In genomic region chr12:81143057-81143456, GRCh38 we compare ENCODE assay signal across 1 cellular context.
TF ChIP-seq lines count a peak whose summit lies in the region.

No MANE protein-coding gene starts in this region.

TF ChIP-seq in HepG2, 621 proteins besides CTCF, POLR2A, EP300 and RAD21 (continued from another document):
- TF ChIP-seq POGK (CRISPR knock-in tag; conservative IDR thresholded peaks at IDR 0.05): peak; percentile 53; the same call in 1 of the 2 replicates
- TF ChIP-seq TEAD3 (CRISPR knock-in tag; optimal IDR thresholded peaks at IDR 0.05; ENCODE audit: borderline replicate concordance): peak; percentile 85
- peak; percentile 87; the same call in 1 of the 2 replicates for TF ChIP-seq ETV5 (CRISPR knock-in tag; IDR thresholded peaks at IDR 0.05; ENCODE audit: borderline replicate concordance)
- TF ChIP-seq ZNF143 (CRISPR knock-in tag; IDR thresholded peaks at IDR 0.05): no peak
- TF ChIP-seq ZBTB3 (CRISPR knock-in tag; IDR thresholded peaks at IDR 0.05; ENCODE audit: borderline replicate concordance, low read depth): peak; percentile 81; the same call in 1 of the 2 replicates
- no peak; the same call in 1 of the 2 replicates for TF ChIP-seq ZFP36L1 (CRISPR knock-in tag; IDR thresholded peaks at IDR 0.05)
- peak; percentile 94; the same call in 1 of the 2 replicates for TF ChIP-seq ZBTB20 (CRISPR knock-in tag; IDR thresholded peaks at IDR 0.05; ENCODE audit: borderline replicate concordance, low read depth)
- TF ChIP-seq, protein P1, sequence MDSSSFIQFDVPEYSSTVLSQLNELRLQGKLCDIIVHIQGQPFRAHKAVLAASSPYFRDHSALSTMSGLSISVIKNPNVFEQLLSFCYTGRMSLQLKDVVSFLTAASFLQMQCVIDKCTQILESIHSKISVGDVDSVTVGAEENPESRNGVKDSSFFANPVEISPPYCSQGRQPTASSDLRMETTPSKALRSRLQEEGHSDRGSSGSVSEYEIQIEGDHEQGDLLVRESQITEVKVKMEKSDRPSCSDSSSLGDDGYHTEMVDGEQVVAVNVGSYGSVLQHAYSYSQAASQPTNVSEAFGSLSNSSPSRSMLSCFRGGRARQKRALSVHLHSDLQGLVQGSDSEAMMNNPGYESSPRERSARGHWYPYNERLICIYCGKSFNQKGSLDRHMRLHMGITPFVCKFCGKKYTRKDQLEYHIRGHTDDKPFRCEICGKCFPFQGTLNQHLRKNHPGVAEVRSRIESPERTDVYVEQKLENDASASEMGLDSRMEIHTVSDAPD (CRISPR knock-in tag; IDR thresholded peaks at IDR 0.05): no peak
- peak; percentile 40; the same call in 1 of the 2 replicates for TF ChIP-seq ZNF775 (CRISPR knock-in tag; IDR thresholded peaks at IDR 0.05; ENCODE audit: borderline replicate concordance)
- peak; percentile 94 for TF ChIP-seq TBX3 (IDR thresholded peaks at IDR 0.05; ENCODE audit: borderline replicate concordance)
- TF ChIP-seq CREM (IDR thresholded peaks at IDR 0.05): peak; percentile 96
- no peak for TF ChIP-seq CREM (CRISPR knock-in tag; IDR thresholded peaks at IDR 0.05)
- TF ChIP-seq ZNF530 (CRISPR knock-in tag; IDR thresholded peaks at IDR 0.05; ENCODE audit: low read depth): no peak
- TF ChIP-seq TCF12 (IDR thresholded peaks at IDR 0.05): no peak
- peak; percentile 77; the same call in 1 of the 2 replicates for TF ChIP-seq TCF12 (CRISPR knock-in tag; IDR thresholded peaks at IDR 0.05)
- TF ChIP-seq, protein P2, sequence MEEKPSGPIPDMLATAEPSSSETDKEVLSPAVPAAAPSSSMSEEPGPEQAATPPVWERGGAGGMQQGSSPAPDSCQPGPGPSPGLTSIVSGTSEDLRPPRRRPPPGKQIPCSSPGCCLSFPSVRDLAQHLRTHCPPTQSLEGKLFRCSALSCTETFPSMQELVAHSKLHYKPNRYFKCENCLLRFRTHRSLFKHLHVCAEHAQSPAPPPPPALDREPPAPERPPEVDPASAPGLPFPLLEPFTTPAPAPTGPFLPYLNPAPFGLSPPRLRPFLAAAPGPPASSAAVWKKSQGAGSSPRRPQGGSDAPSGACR (CRISPR knock-in tag; IDR thresholded peaks at IDR 0.05): peak; percentile 58; the same call in 1 of the 2 replicates
- peak; percentile 93 for TF ChIP-seq ZFP1 (CRISPR knock-in tag; IDR thresholded peaks at IDR 0.05)
- TF ChIP-seq ZNF333 (CRISPR knock-in tag; IDR thresholded peaks at IDR 0.05; ENCODE audit: borderline replicate concordance): no peak
- TF ChIP-seq MEIS2 (CRISPR knock-in tag; IDR thresholded peaks at IDR 0.05): peak; percentile 64; the same call in 1 of the 2 replicates
- peak in 1 of 2 experiments; percentile 93; a peak in 2 of 4 replicates for TF ChIP-seq KLF16 (CRISPR knock-in tag; IDR thresholded peaks at IDR 0.05)
- TF ChIP-seq STAG1 (CRISPR knock-in tag; IDR thresholded peaks at IDR 0.05): no peak; the same call in 1 of the 2 replicates
- peak; percentile 44; the same call in 1 of the 2 replicates for TF ChIP-seq ELF1 (CRISPR knock-in tag; IDR thresholded peaks at IDR 0.05)
- peak; percentile 91 for TF ChIP-seq NFKBIZ (CRISPR knock-in tag; IDR thresholded peaks at IDR 0.05)
- TF ChIP-seq ZBTB49 (CRISPR knock-in tag; IDR thresholded peaks at IDR 0.05; ENCODE audit: borderline replicate concordance): no peak
- TF ChIP-seq, protein P3, sequence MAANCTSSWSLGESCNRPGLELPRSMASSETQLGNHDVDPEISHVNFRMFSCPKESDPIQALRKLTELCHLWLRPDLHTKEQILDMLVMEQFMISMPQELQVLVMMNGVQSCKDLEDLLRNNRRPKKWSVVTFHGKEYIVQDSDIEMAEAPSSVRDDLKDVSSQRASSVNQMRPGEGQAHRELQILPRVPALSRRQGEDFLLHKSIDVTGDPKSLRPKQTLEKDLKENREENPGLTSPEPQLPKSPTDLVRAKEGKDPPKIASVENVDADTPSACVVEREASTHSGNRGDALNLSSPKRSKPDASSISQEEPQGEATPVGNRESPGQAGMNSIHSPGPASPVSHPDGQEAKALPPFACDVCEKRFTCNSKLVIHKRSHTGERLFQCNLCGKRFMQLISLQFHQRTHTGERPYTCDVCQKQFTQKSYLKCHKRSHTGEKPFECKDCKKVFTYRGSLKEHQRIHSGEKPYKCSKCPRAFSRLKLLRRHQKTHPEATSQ (CRISPR knock-in tag; IDR thresholded peaks at IDR 0.05; ENCODE audit: borderline replicate concordance): peak; percentile 38; the same call in 1 of the 2 replicates
- peak; percentile 47; the same call in 1 of the 2 replicates for TF ChIP-seq TFDP2 (CRISPR knock-in tag; IDR thresholded peaks at IDR 0.05)
- no peak for TF ChIP-seq ZNF260 (CRISPR knock-in tag; IDR thresholded peaks at IDR 0.05; ENCODE audit: borderline replicate concordance, low read depth)
- peak; percentile 60; the same call in 1 of the 2 replicates for TF ChIP-seq MEIS1 (CRISPR knock-in tag; IDR thresholded peaks at IDR 0.05; ENCODE audit: borderline replicate concordance)
